Comparison of ENCODE assay signal across 1 cellular context in genomic region chr9:33374634-33375237, GRCh38.
TF ChIP-seq lines count a peak whose summit lies in the region.

No MANE protein-coding gene starts in this region.

TF ChIP-seq in GM23338, 12 proteins besides CTCF, POLR2A, EP300 and RAD21 (continued from another document):
- TF ChIP-seq REST (IDR thresholded peaks at IDR 0.05; ENCODE audit: unreplicated experiment) = no peak
- TF ChIP-seq JUNB (IDR thresholded peaks at IDR 0.05; ENCODE audit: unreplicated experiment) = no peak
- no peak for TF ChIP-seq CREB1 (CRISPR knock-in tag; IDR thresholded peaks at IDR 0.05; ENCODE audit: low read depth)
- TF ChIP-seq ZNF331 (CRISPR knock-in tag; IDR thresholded peaks at IDR 0.05; ENCODE audit: low read depth) = no peak
- no peak for TF ChIP-seq EZH2phosphoT487 (IDR thresholded peaks at IDR 0.05; ENCODE audit: unreplicated experiment)
TF ChIP-seq in GM23338: peak in this region for 0.
